Comparison of ENCODE assay signal across 10 cellular contexts in genomic region chr2:173657996-173658717, GRCh38.
A peak's percentile ranks its signal among the peaks of the same experiment; 100 is the strongest.
DNase-seq lines count a peak whose midpoint lies in the region; ATAC-seq, FAIRE-seq and TF ChIP-seq lines count a peak whose summit lies in the region.
"Had no signal": no experiment of that assay in that cellular context is flagged by ENCODE, and none has a peak within 500 bp of the region (broad histone marks: within the 10 kb centered on the region; RNA-seq: fewer than 3 reads in every experiment).

No MANE protein-coding gene starts in this region.

- H3K36me3 ChIP-seq in endothelial cell of umbilical vein (ENCODE audit: control insufficient read depth in 2 of 2, extremely low read depth in 1 of 2, insufficient read depth in 2 of 2, low read length in 2 of 2), result no peaks in the 10 kb centered on the region

- H3K27me3 ChIP-seq in endothelial cell of umbilical vein (ENCODE audit: control insufficient read depth in 2 of 2, insufficient read depth in 2 of 2, low read length in 2 of 2), result peaks cover 0 to 5% of the 10 kb centered on the region in 2 experiments

- dilution Hi-C loops in endothelial cell of umbilical vein (cut with MboI; ENCODE audit: extremely low pct_ligation_motif_present, low sequenced_read_pairs), result no loop called here

- H4K20me1 ChIP-seq in endothelial cell of umbilical vein (replicated peaks; ENCODE audit: control insufficient read depth, extremely low read depth, insufficient read depth, low read length), result no peaks in the 10 kb centered on the region

- ATAC-seq in omental fat pad (ENCODE audit: low FRiP score) (peak; percentile 69), HG02798 (IDR thresholded peaks at IDR 0.05; ENCODE audit: poor library complexity, unreplicated experiment) (no peak), GM18502 (IDR thresholded peaks at IDR 0.05; ENCODE audit: poor library complexity, unreplicated experiment) (no peak)

- H3K9me3 ChIP-seq in endothelial cell of umbilical vein (replicated peaks; ENCODE audit: control insufficient read depth, insufficient read depth, low read length), result no peaks in the 10 kb centered on the region

- TF ChIP-seq CTCF in endothelial cell of umbilical vein (IDR thresholded peaks at IDR 0.05; ENCODE audit: extremely low read depth in 1 of 2, insufficient read depth in 1 of 2, low read depth in 1 of 2, low read length in 2 of 2), result no peak
- TF ChIP-seq CTCF in omental fat pad (IDR thresholded peaks at IDR 0.05), result no peak

- no peak overlapping the region for H3K4me3 ChIP-seq in endothelial cell of umbilical vein (replicated peaks in 1 of 3; ENCODE audit: insufficient read depth in 1 of 3, low read depth in 1 of 3, low read length in 3 of 3)

- no peak overlapping the region for H3K27ac ChIP-seq in endothelial cell of umbilical vein (ENCODE audit: insufficient read depth, low read depth, low read length)

- intact Hi-C loops in endothelial cell of umbilical vein (cut with micrococcal nuclease), result no loop called here

- no peak overlapping the region for H2AFZ ChIP-seq in endothelial cell of umbilical vein (ENCODE audit: low read depth, low read length)

- POLR2A ChIA-PET in endothelial cell of umbilical vein (lab: Charles Lee), result no interaction called here

- BruUV-seq in endothelial cell of umbilical vein (replicated peaks; lab: Mats Ljungman, UMichigan), result no TSS peak

- no peaks in the 10 kb centered on the region for H3K79me2 ChIP-seq in endothelial cell of umbilical vein (ENCODE audit: control insufficient read depth, insufficient read depth, low read length)

- FAIRE-seq in endothelial cell of umbilical vein (lab: Jason Lieb, UNC), result no peak

- CTCF ChIA-PET in endothelial cell of umbilical vein (lab: Charles Lee), result interaction anchor here (0.6 to 0.9 kb wide), 3 partner anchors 68 to 218 kb away, joined by 3 read pairs; no protein-coding TSS in a partner anchor

- no peaks in the 10 kb centered on the region for H3K9me1 ChIP-seq in endothelial cell of umbilical vein (replicated peaks; ENCODE audit: control insufficient read depth, extremely low read depth, insufficient read depth, low read length)

- peak; percentile 28 for DNase-seq in DMS 273 treated with DMSO at 0.1 percent for 48 hours (lab: John Stamatoyannopoulos, UW)
- peak; percentile 91 for DNase-seq in NCI-H446 treated with DMSO at 0.1 percent for 48 hours (lab: John Stamatoyannopoulos, UW)
- DNase-seq in endothelial cell of umbilical vein (ENCODE audit: low read depth, low spot score), result peak; percentile 13
- DNase-seq in omental fat pad (ENCODE audit: low spot score), result no peak
- no peak for DNase-seq in NCI-H526 treated with DMSO at 0.1 percent for 48 hours (lab: John Stamatoyannopoulos, UW)
- DNase-seq in NK-92 treated with Interleukin-12 subunit alpha and Interleukin-12 subunit beta, amount 100 ng/mL, for 24 hours (lab: John Stamatoyannopoulos, UW), result no peak
- DNase-seq: DND-41, NCI-H524 had no signal

- H3K4me1 ChIP-seq in endothelial cell of umbilical vein (ENCODE audit: control insufficient read depth, extremely low read depth, insufficient read depth, low read length), result no peaks in the 10 kb centered on the region

- TF ChIP-seq POLR2A in endothelial cell of umbilical vein (IDR thresholded peaks at IDR 0.05; ENCODE audit: low read depth, low read length), result no peak

- no peak overlapping the region for H3K4me2 ChIP-seq in endothelial cell of umbilical vein (ENCODE audit: insufficient read depth, low read length)

- H3K9ac ChIP-seq in endothelial cell of umbilical vein (replicated peaks; ENCODE audit: extremely low read depth, insufficient read depth, low read length), result no peak overlapping the region

TF ChIP-seq in endothelial cell of umbilical vein, 7 proteins besides CTCF, POLR2A, EP300 and RAD21:
- TF ChIP-seq MAX (IDR thresholded peaks at IDR 0.05; ENCODE audit: insufficient read depth, insufficient read length) (no peak), FOS (IDR thresholded peaks at IDR 0.05; ENCODE audit: borderline replicate concordance, insufficient read depth, low read length) (peak; percentile 76)

Comparison
In these comparisons a context has a peak if more than half of its experiments do, and no peak if none do; other contexts are left out.
1. DNase-seq: peak in DMS 273 treated with DMSO at 0.1 percent for 48 hours (single experiment), NCI-H446 treated with DMSO at 0.1 percent for 48 hours (single experiment) and endothelial cell of umbilical vein (single experiment); none in omental fat pad (single experiment), NCI-H526 treated with DMSO at 0.1 percent for 48 hours (single experiment) and NK-92 treated with Interleukin-12 subunit alpha and Interleukin-12 subunit beta, amount 100 ng/mL, for 24 hours (single experiment).